18 cellular contexts compared by ENCODE assay signal in genomic region chr3:149472393-149472792, GRCh38. TPM values are rescaled to one million over a fixed set of nuclear protein-coding genes. Genes with fewer than 3 reads are reported as not detected.
A peak's percentile ranks its signal among the peaks of the same experiment; 100 is the strongest.
DNase-seq lines count a peak whose midpoint lies in the region; ATAC-seq, FAIRE-seq and TF ChIP-seq lines count a peak whose summit lies in the region.
"Had no signal": no experiment of that assay in that cellular context is flagged by ENCODE, and none has a peak within 500 bp of the region (broad histone marks: within the 10 kb centered on the region; RNA-seq: fewer than 3 reads in every experiment).

No MANE protein-coding gene starts in this region.

- peaks cover 84% of the 10 kb centered on the region for H3K4me1 Mint-ChIP-seq in HFFc6 (ENCODE audit: low read depth)
- no peaks in the 10 kb centered on the region for H3K4me1 Mint-ChIP-seq in activated naive CD8-positive, alpha-beta T cell treated with anti-CD3 and anti-CD28 coated beads for 36 hours
- H3K4me1 Mint-ChIP-seq: activated CD4-positive, alpha-beta T cell treated with anti-CD3 and anti-CD28 coated beads for 36 hours; naive B cell had no signal

- DNase-seq in HFFc6 (no peak), SHP77 treated with DMSO at 0.1 percent for 48 hours (lab: John Stamatoyannopoulos, UW) (peak; percentile 83), kidney (no peak), stomach (no peak), GM13976 (ENCODE audit: low spot score) (no peak)
- no peak for DNase-seq in activated naive CD8-positive, alpha-beta T cell treated with anti-CD3 and anti-CD28 coated beads for 36 hours
- DNase-seq: activated CD4-positive, alpha-beta T cell treated with anti-CD3 and anti-CD28 coated beads for 36 hours; activated T-cell treated with anti-CD3 and anti-CD28 coated beads, Interleukin-2, amount 50 U/mL, for 48 hours; CD8-positive, alpha-beta T cell; dermis blood vessel endothelial cell; naive B cell; NCI-H345; retina; stimulated activated naive CD4-positive, alpha-beta T cell treated with Interleukin-2 at 50 U/mL for 16 hours had no signal

- peak overlapping the region; percentile 13 to 35 for H3K27ac ChIP-seq in kidney (ENCODE audit: low read depth in 2 of 2, low read length in 2 of 2)
- H3K27ac ChIP-seq in stomach, result peak overlapping the region; percentile 67 to 87 (median 84)

- H3K9me3 Mint-ChIP-seq in HFFc6, result peaks cover 4% of the 10 kb centered on the region
- no peaks in the 10 kb centered on the region for H3K9me3 Mint-ChIP-seq in activated naive CD8-positive, alpha-beta T cell treated with anti-CD3 and anti-CD28 coated beads for 36 hours
- H3K9me3 Mint-ChIP-seq: CD8-positive, alpha-beta T cell; naive B cell had no signal

- no peaks in the 10 kb centered on the region for H3K9me3 ChIP-seq in kidney (ENCODE audit: control insufficient read depth in 1 of 2, low read length in 2 of 2)
- H3K9me3 ChIP-seq in stomach, result no peaks in the 10 kb centered on the region
- H3K9me3 ChIP-seq: HAP-1 had no signal

- no peak overlapping the region for H3K4me3 ChIP-seq in kidney (ENCODE audit: low read length in 2 of 2)
- no peak overlapping the region for H3K4me3 ChIP-seq in stomach
- H3K4me3 ChIP-seq: HAP-1 had no signal

- H3K36me3 ChIP-seq in kidney (ENCODE audit: control insufficient read depth in 1 of 2, insufficient read depth in 2 of 2, low read length in 2 of 2) (no peaks in the 10 kb centered on the region), stomach (no peaks in the 10 kb centered on the region)
- H3K36me3 ChIP-seq: HAP-1 had no signal

- WGBS in stomach, 5 donors, result 38 to 60% (median 52%) methylated on average over 1 of the region's 1 CpG

- peaks cover 17% of the 10 kb centered on the region; the same call in 1 of the 2 replicates for H3K36me3 Mint-ChIP-seq in HFFc6 (ENCODE audit: low read depth)
- no peaks in the 10 kb centered on the region for H3K36me3 Mint-ChIP-seq in activated naive CD8-positive, alpha-beta T cell treated with anti-CD3 and anti-CD28 coated beads for 36 hours
- H3K36me3 Mint-ChIP-seq: CD8-positive, alpha-beta T cell; naive B cell had no signal

- no peak overlapping the region for H3K9ac ChIP-seq in kidney (ENCODE audit: low read length in 2 of 2)

- H3K27me3 Mint-ChIP-seq in HFFc6 (ENCODE audit: insufficient read depth), result no peaks in the 10 kb centered on the region
- peaks cover 3% of the 10 kb centered on the region for H3K27me3 Mint-ChIP-seq in activated naive CD8-positive, alpha-beta T cell treated with anti-CD3 and anti-CD28 coated beads for 36 hours
- H3K27me3 Mint-ChIP-seq: activated CD4-positive, alpha-beta T cell treated with anti-CD3 and anti-CD28 coated beads for 36 hours had no signal

- no peak for TF ChIP-seq POLR2A in stomach (IDR thresholded peaks at IDR 0.05)

- no peaks in the 10 kb centered on the region for H3K27me3 ChIP-seq in stomach

- no peak for TF ChIP-seq EP300 in stomach (IDR thresholded peaks at IDR 0.05)

- intact Hi-C loops in kidney (cut with DNase I), result loop anchor here (10.0 kb wide), 1 partner anchor 78 kb away; no protein-coding TSS in a partner anchor
- intact Hi-C loops in stomach (cut with DNase I; ENCODE audit: low total_unique reads), result no loop called here

- peak overlapping the region; percentile 92 for H3K27ac Mint-ChIP-seq in HFFc6
- no peak overlapping the region for H3K27ac Mint-ChIP-seq in activated naive CD8-positive, alpha-beta T cell treated with anti-CD3 and anti-CD28 coated beads for 36 hours
- H3K27ac Mint-ChIP-seq: activated CD4-positive, alpha-beta T cell treated with anti-CD3 and anti-CD28 coated beads for 36 hours; CD8-positive, alpha-beta T cell had no signal

- in situ Hi-C loops in GM13976 (cut with MboI; ENCODE audit: low sequenced_read_pairs, unreplicated experiment), result no loop called here

- FAIRE-seq in kidney (lab: Jason Lieb, UNC), result no peak
- FAIRE-seq: frontal cortex had no signal

- TF ChIP-seq CTCF in HFFc6 (IDR thresholded peaks at IDR 0.05) (no peak), kidney (IDR thresholded peaks at IDR 0.05; ENCODE audit: borderline replicate concordance, extremely low read depth, insufficient read depth) (no peak), stomach (IDR thresholded peaks at IDR 0.05) (no peak), GM13976 (IDR thresholded peaks at IDR 0.05; ENCODE audit: borderline replicate concordance, control extremely low read depth, extremely low read depth, insufficient read depth, missing control alignments) (no peak)

- H3K4me3 Mint-ChIP-seq in HFFc6, result peak overlapping the region; percentile 40
- no peak overlapping the region for H3K4me3 Mint-ChIP-seq in activated naive CD8-positive, alpha-beta T cell treated with anti-CD3 and anti-CD28 coated beads for 36 hours
- H3K4me3 Mint-ChIP-seq: activated CD4-positive, alpha-beta T cell treated with anti-CD3 and anti-CD28 coated beads for 36 hours; CD8-positive, alpha-beta T cell; naive B cell had no signal

- no peak for ATAC-seq in GM18498 (IDR thresholded peaks at IDR 0.05; ENCODE audit: unreplicated experiment)
- ATAC-seq: activated CD4-positive, alpha-beta T cell treated with anti-CD3 and anti-CD28 coated beads for 36 hours; CD8-positive, alpha-beta T cell had no signal

- H3K4me1 ChIP-seq in kidney (ENCODE audit: control insufficient read depth in 1 of 2, insufficient read depth in 1 of 2, low read depth in 1 of 2, low read length in 2 of 2), result peaks cover 10 to 22% of the 10 kb centered on the region in 2 donors
- peaks cover 19 to 56% (median 39%) of the 10 kb centered on the region in 4 donors for H3K4me1 ChIP-seq in stomach

RNA-seq across cellular contexts. Expression of gene TM4SF4, which starts 2.1 kb away (rescaled TPM):
- 1 to 10 TPM in 1 of 6 experiments, under 1 TPM in 5; 0.25 to 1.3 (median 0.63) TPM for total RNA-seq in HFFc6 (2021; fragmentation: NEBNext Ultra II Directional; extraction: Animal tissue kit (Norgen Biotek cat#: 25700))
- total RNA-seq in kidney, result 0.94 TPM
- 0.92 TPM for polyA plus RNA-seq in kidney (ENCODE audit: insufficient read depth, low read depth, low replicate concordance)
- total RNA-seq in stomach, result 10 to 100 TPM in 2 of 5 donors, 1 to 10 TPM in 2, not detected in 1; 5.3 to 40.8 (median 10.1) TPM
- polyA plus RNA-seq in stomach, result 10 to 100 TPM in 1 of 3 donors, 1 to 10 TPM in 2; 1.4 to 11.0 (median 7.2) TPM
- total RNA-seq in activated naive CD8-positive, alpha-beta T cell treated with anti-CD3 and anti-CD28 coated beads for 36 hours, result not detected
- total RNA-seq: activated CD4-positive, alpha-beta T cell treated with anti-CD3 and anti-CD28 coated beads for 36 hours; CD8-positive, alpha-beta T cell; dermis blood vessel endothelial cell; frontal cortex; T-helper 2 cell treated with Interferon-gamma antibody and Interleukin-4, amounts not matched to agents 100 ng/mL and 5 ng/mL, for 36 hours had no signal
